24 cellular contexts compared by ENCODE assay signal in the genomic region with DNA sequence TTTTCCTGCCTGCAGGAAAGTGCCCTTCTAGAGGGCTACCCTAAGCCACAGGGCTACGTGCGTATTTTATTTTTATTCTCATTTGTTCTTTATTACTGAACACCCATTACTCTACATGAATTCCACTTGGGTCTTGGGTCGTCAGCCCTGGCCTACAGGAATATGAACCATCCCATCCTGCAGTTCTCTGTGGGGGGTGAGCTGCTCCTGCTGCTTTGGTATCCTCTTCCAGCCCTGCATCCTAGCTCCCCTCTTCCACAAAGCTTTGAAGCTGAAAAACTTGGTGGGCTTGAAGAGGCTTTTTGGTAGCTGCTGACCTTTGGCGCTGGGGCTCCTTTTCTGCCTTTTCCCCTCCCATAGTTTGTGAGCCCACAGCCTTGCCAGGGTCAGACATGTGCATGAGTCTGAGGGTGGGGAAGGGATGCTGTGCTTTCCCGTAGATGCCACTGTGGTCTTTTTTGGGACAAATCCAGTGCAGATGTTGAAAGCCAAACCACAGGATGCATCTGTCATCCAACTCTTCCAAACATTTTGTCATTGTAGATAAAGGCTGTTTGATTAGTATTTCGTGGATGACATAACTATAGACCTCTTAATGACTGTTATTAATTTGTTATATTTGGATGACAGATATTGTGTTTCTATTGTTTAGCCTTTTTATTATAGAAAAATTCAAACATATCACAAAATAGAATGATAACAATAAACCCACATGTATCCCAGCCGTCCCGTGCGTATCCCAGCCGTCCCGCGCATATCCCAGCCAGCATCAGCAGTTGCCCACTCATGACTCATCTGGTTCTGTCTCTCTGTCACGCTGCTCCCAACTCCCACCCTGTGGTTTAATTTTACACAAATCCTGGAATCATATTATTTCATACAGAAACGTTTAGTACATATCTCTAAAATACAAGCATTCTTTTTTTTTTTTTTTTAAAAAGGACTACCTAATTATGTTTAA. TPM values are rescaled to one million over a fixed set of nuclear protein-coding genes. Genes with fewer than 3 reads are reported as not detected.
DNase-seq lines count a peak whose midpoint lies in the region; TF ChIP-seq lines count a peak whose summit lies in the region.
"Had no signal": no experiment of that assay in that cellular context is flagged by ENCODE, and none has a peak within 500 bp of the region (broad histone marks: within the 10 kb centered on the region; RNA-seq: fewer than 3 reads in every experiment).

No MANE protein-coding gene starts in this region.

- intact Hi-C loops in dendritic cell treated with granulocyte-macrophage colony-stimulating factor and Interleukin-4, amounts not matched to agents 40 ng/mL and 50 ng/mL, for 4 days (cut with micrococcal nuclease): no loop called here
- intact Hi-C loops in esophagus squamous epithelium (cut with DNase I): loop anchor here (10.0 kb wide), 1 partner anchor 58 kb away; no protein-coding TSS in a partner anchor

- peaks cover 84% of the 10 kb centered on the region for H3K4me1 Mint-ChIP-seq in dendritic cell treated with granulocyte-macrophage colony-stimulating factor and Interleukin-4, amounts not matched to agents 40 ng/mL and 50 ng/mL, for 4 days (ENCODE audit: low read depth)

- DNase-seq in AG08395 (ENCODE audit: low spot score): peak; percentile 44
- DNase-seq in GM04504 (ENCODE audit: low read depth): peak; percentile 10
- DNase-seq in islet precursor cell: peak; percentile 22
- DNase-seq in DMS79 treated with DMSO at 0.1 percent for 48 hours (lab: John Stamatoyannopoulos, UW): no peak
- no peak for DNase-seq in esophagus squamous epithelium (lab: John Stamatoyannopoulos, UW)
- no peak for DNase-seq in HT-29 (ENCODE audit: low spot score)
- no peak for DNase-seq in coronary artery (ENCODE audit: low spot score)
- DNase-seq: activated CD4-positive, alpha-beta T cell treated with anti-CD3 and anti-CD28 coated beads for 48 hours; activated CD8-positive, alpha-beta memory T cell treated with anti-CD3 and anti-CD28 coated beads, Interleukin-2, amount 50 U/mL, for 4 hours; activated effector memory CD4-positive, alpha-beta T cell treated with Interleukin-2 at 50 U/mL for 16 hours; CD4-positive, CD25-positive, alpha-beta regulatory T cell; effector CD8-positive, alpha-beta T cell; KG1; midbrain; NCI-H1092; NCI-H2081 treated with DMSO at 0.1 percent for 48 hours; NCI-H510A; retina; SW 1271; testis had no signal

- peaks cover 70% of the 10 kb centered on the region for H3K36me3 Mint-ChIP-seq in dendritic cell treated with granulocyte-macrophage colony-stimulating factor and Interleukin-4, amounts not matched to agents 40 ng/mL and 50 ng/mL, for 4 days (ENCODE audit: low read depth)

- 68 to 74% methylated on average over 14 of the region's 14 CpGs for WGBS in esophagus squamous epithelium, 2 donors

- no peak overlapping the region for H3K4me3 Mint-ChIP-seq in dendritic cell treated with granulocyte-macrophage colony-stimulating factor and Interleukin-4, amounts not matched to agents 40 ng/mL and 50 ng/mL, for 4 days
- H3K4me3 Mint-ChIP-seq: CD4-positive, CD25-positive, alpha-beta regulatory T cell; central memory CD8-positive, alpha-beta T cell had no signal

- H3K27ac ChIP-seq in esophagus squamous epithelium: no peak overlapping the region
- no peak overlapping the region for H3K27ac ChIP-seq in coronary artery
- H3K27ac ChIP-seq: hepatocyte, testis had no signal

- H3K9me3 ChIP-seq in esophagus squamous epithelium: no peaks in the 10 kb centered on the region
- H3K9me3 ChIP-seq: testis had no signal

- TF ChIP-seq POLR2A in esophagus squamous epithelium (IDR thresholded peaks at IDR 0.05): no peak

- H3K4me3 ChIP-seq in esophagus squamous epithelium (no peak overlapping the region), coronary artery (no peak overlapping the region)
- H3K4me3 ChIP-seq: hepatocyte, testis had no signal

- H3K27me3 ChIP-seq in esophagus squamous epithelium: no peaks in the 10 kb centered on the region
- H3K27me3 ChIP-seq: hepatocyte, testis had no signal

- peaks cover 0 to 20% (median 0%) of the 10 kb centered on the region in 3 donors for H3K36me3 ChIP-seq in esophagus squamous epithelium

- TF ChIP-seq CTCF in esophagus squamous epithelium (IDR thresholded peaks at IDR 0.05) (no peak), coronary artery (IDR thresholded peaks at IDR 0.05) (no peak)

- peaks cover 0 to 8% (median 0%) of the 10 kb centered on the region in 3 donors for H3K4me1 ChIP-seq in esophagus squamous epithelium
- H3K4me1 ChIP-seq: testis had no signal

- no peaks in the 10 kb centered on the region for H3K27me3 Mint-ChIP-seq in dendritic cell treated with granulocyte-macrophage colony-stimulating factor and Interleukin-4, amounts not matched to agents 40 ng/mL and 50 ng/mL, for 4 days
- H3K27me3 Mint-ChIP-seq: CD4-positive, CD25-positive, alpha-beta regulatory T cell; central memory CD8-positive, alpha-beta T cell had no signal

- H3K27ac Mint-ChIP-seq in dendritic cell treated with granulocyte-macrophage colony-stimulating factor and Interleukin-4, amounts not matched to agents 40 ng/mL and 50 ng/mL, for 4 days: peak overlapping the region; percentile 50

- H3K9me3 Mint-ChIP-seq in dendritic cell treated with granulocyte-macrophage colony-stimulating factor and Interleukin-4, amounts not matched to agents 40 ng/mL and 50 ng/mL, for 4 days: no peaks in the 10 kb centered on the region
- H3K9me3 Mint-ChIP-seq: CD4-positive, CD25-positive, alpha-beta regulatory T cell; central memory CD8-positive, alpha-beta T cell had no signal

RNA-seq across cellular contexts. Expression of a gene that starts 43.9 kb away (rescaled TPM):
- total RNA-seq in esophagus squamous epithelium: 1 to 10 TPM in 1 of 4 donors, under 1 TPM in 3; 0.09 to 1.6 (median 0.57) TPM
- total RNA-seq in HT-29 (2014; rRNA removed; shearing (Covaris generic)): not detected in 2 replicates
- total RNA-seq: CD4-positive, CD25-positive, alpha-beta regulatory T cell; hepatocyte; kidney epithelial cell had no signal

Comparison
In these comparisons a context has a peak if more than half of its experiments do, and no peak if none do; other contexts are left out.
1. DNase-seq: peak in AG08395 (single experiment), GM04504 (single experiment) and islet precursor cell (single experiment); none in DMS79 treated with DMSO at 0.1 percent for 48 hours (single experiment), esophagus squamous epithelium (single experiment), HT-29 (single experiment) and coronary artery (single experiment).